ENCODE assay signal across 1 cellular context in genomic region chr11:86463120-86463519, GRCh38.
TF ChIP-seq lines count a peak whose summit lies in the region.

No MANE protein-coding gene starts in this region.

TF ChIP-seq in H1, 55 proteins besides CTCF, POLR2A, EP300 and RAD21:
- TF ChIP-seq FOSL1 (IDR thresholded peaks at IDR 0.05; ENCODE audit: insufficient read depth, low read depth, low read length) (no peak), PHF8 (conservative IDR thresholded peaks at IDR 0.05; ENCODE audit: low read depth, low read length) (no peak), KDM4A (IDR thresholded peaks at IDR 0.05; ENCODE audit: low read depth, low read length, severe bottlenecking) (no peak), JUN (IDR thresholded peaks at IDR 0.05; ENCODE audit: low read depth, low read length) (no peak), ATF3 (IDR thresholded peaks at IDR 0.05; ENCODE audit: insufficient read depth, low read depth, low read length) (no peak), NANOG (IDR thresholded peaks at IDR 0.05; ENCODE audit: insufficient read depth, low read depth, low read length, poor library complexity, severe bottlenecking) (no peak), SP4 (IDR thresholded peaks at IDR 0.05; ENCODE audit: low read length) (no peak), RXRA (IDR thresholded peaks at IDR 0.05; ENCODE audit: insufficient read depth, low read depth, low read length) (no peak), CHD2 (IDR thresholded peaks at IDR 0.05; ENCODE audit: low read length) (no peak), CBX5 (IDR thresholded peaks at IDR 0.05; ENCODE audit: low read depth, low read length) (no peak), YY1 (IDR thresholded peaks at IDR 0.05; ENCODE audit: low read depth, low read length) (no peak), SUZ12 (IDR thresholded peaks at IDR 0.05; ENCODE audit: low read length) (no peak), SAP30 (IDR thresholded peaks at IDR 0.05; ENCODE audit: insufficient read depth, insufficient replicate concordance, low read length) (no peak), CHD7 (IDR thresholded peaks at IDR 0.05; ENCODE audit: insufficient replicate concordance, low read length) (no peak), MAFK (IDR thresholded peaks at IDR 0.05; ENCODE audit: low read depth, low read length) (no peak)
